In genomic region chr7:116357776-116358670, GRCh38 we compare ENCODE assay signal across 11 cellular contexts.
DNase-seq lines count a peak whose midpoint lies in the region; ATAC-seq and TF ChIP-seq lines count a peak whose summit lies in the region.
"Had no signal": no experiment of that assay in that cellular context is flagged by ENCODE, and none has a peak within 500 bp of the region (broad histone marks: within the 10 kb centered on the region; RNA-seq: fewer than 3 reads in every experiment).

No MANE protein-coding gene starts in this region.

- ATAC-seq in PC-3 = peak; percentile 28
- no peak for ATAC-seq in activated CD8-positive, alpha-beta T cell treated with anti-CD3 and anti-CD28 coated beads for 36 hours
- no peak for ATAC-seq in HG03520 (IDR thresholded peaks at IDR 0.05; ENCODE audit: unreplicated experiment)

- H3K4me1 Mint-ChIP-seq in nephron progenitor cell = peaks cover 50% of the 10 kb centered on the region
- H3K4me1 Mint-ChIP-seq in activated CD8-positive, alpha-beta T cell treated with anti-CD3 and anti-CD28 coated beads for 36 hours (ENCODE audit: low read depth) = no peaks in the 10 kb centered on the region
- H3K4me1 Mint-ChIP-seq: activated B cell treated with CpG ODN at 0.5 μM for 24 hours, B cell had no signal

- no peak overlapping the region for H3K4me3 ChIP-seq in A673 (ENCODE audit: low read depth, low read length, poor library complexity, severe bottlenecking)
- H3K4me3 ChIP-seq in PC-3 (ENCODE audit: low read length) = no peak overlapping the region
- H3K4me3 ChIP-seq: prostate gland had no signal

- H3K9me3 Mint-ChIP-seq in nephron progenitor cell = peaks cover 11% of the 10 kb centered on the region
- H3K9me3 Mint-ChIP-seq in activated CD8-positive, alpha-beta T cell treated with anti-CD3 and anti-CD28 coated beads for 36 hours = no peaks in the 10 kb centered on the region
- H3K9me3 Mint-ChIP-seq: activated B cell treated with CpG ODN at 0.5 μM for 24 hours had no signal

- H2AFZ ChIP-seq in PC-3 (ENCODE audit: low read length) = no peak overlapping the region

- H3K4me3 Mint-ChIP-seq in nephron progenitor cell = no peak overlapping the region
- no peak overlapping the region for H3K4me3 Mint-ChIP-seq in activated CD8-positive, alpha-beta T cell treated with anti-CD3 and anti-CD28 coated beads for 36 hours
- H3K4me3 Mint-ChIP-seq: activated B cell treated with CpG ODN at 0.5 μM for 24 hours, B cell had no signal

- H3K27me3 ChIP-seq in A673 (replicated peaks; ENCODE audit: insufficient read depth, low read depth, low read length, poor library complexity) (no peaks in the 10 kb centered on the region), PC-3 (ENCODE audit: low read length) (no peaks in the 10 kb centered on the region)

- H3K4me2 ChIP-seq in PC-3 (ENCODE audit: low read length) = no peak overlapping the region

- H3K4me1 ChIP-seq in A673 (ENCODE audit: insufficient read depth, low read length, poor library complexity, severe bottlenecking) (peaks cover 53% of the 10 kb centered on the region), PC-3 (ENCODE audit: insufficient read depth, low read length) (peaks cover 51% of the 10 kb centered on the region)
- H3K4me1 ChIP-seq: prostate gland had no signal

- DNase-seq in A673 (ENCODE audit: low spot score) (no peak), PC-3 (peak; percentile 72), epithelial cell of prostate (ENCODE audit: low read depth, low spot score) (no peak), nephron progenitor cell (peak; percentile 18), HT-29 (ENCODE audit: low spot score) (no peak), GDM1 (lab: John Stamatoyannopoulos, UW) (no peak)
- DNase-seq in activated CD8-positive, alpha-beta T cell treated with anti-CD3 and anti-CD28 coated beads for 36 hours = no peak
- DNase-seq: activated B cell treated with CpG ODN at 0.5 μM for 24 hours had no signal

- intact Hi-C loops in A673 (cut with micrococcal nuclease; ENCODE audit: unreplicated experiment) (no loop called here), PC-3 (cut with micrococcal nuclease) (loop anchor here (5.0 kb wide), 1 partner anchor 64 kb away; no protein-coding TSS in a partner anchor)
- intact Hi-C loops in activated CD8-positive, alpha-beta T cell treated with anti-CD3 and anti-CD28 coated beads for 36 hours (cut with micrococcal nuclease) = no loop called here

- BruUV-seq in A673 (replicated peaks; lab: Mats Ljungman, UMichigan) (no TSS peak), PC-3 (replicated peaks; lab: Mats Ljungman, UMichigan) (no TSS peak)

- TF ChIP-seq CTCF in A673 (conservative IDR thresholded peaks at IDR 0.05; ENCODE audit: low read depth, low read length) = no peak
- TF ChIP-seq CTCF in PC-3 (conservative IDR thresholded peaks at IDR 0.05; ENCODE audit: low read depth, low read length) = no peak
- no peak for TF ChIP-seq CTCF in nephron progenitor cell (IDR thresholded peaks at IDR 0.05)
- no peak for TF ChIP-seq CTCF in activated CD8-positive, alpha-beta T cell treated with anti-CD3 and anti-CD28 coated beads for 36 hours (IDR thresholded peaks at IDR 0.05)

- peak overlapping the region; percentile 23; the same call in 1 of the 2 replicates for H3K9ac ChIP-seq in PC-3 (ENCODE audit: low read length)

- H3K9me3 ChIP-seq in A673 (ENCODE audit: low read depth, low read length, poor library complexity, severe bottlenecking) (peaks cover 12% of the 10 kb centered on the region), PC-3 (ENCODE audit: low read length) (no peaks in the 10 kb centered on the region)
- H3K9me3 ChIP-seq: prostate gland had no signal

- peak overlapping the region; percentile 46 for H3K27ac Mint-ChIP-seq in nephron progenitor cell
- H3K27ac Mint-ChIP-seq in activated CD8-positive, alpha-beta T cell treated with anti-CD3 and anti-CD28 coated beads for 36 hours = no peak overlapping the region
- H3K27ac Mint-ChIP-seq: activated B cell treated with CpG ODN at 0.5 μM for 24 hours, B cell had no signal

- peaks cover 7% of the 10 kb centered on the region for H3F3A ChIP-seq in PC-3 (ENCODE audit: low read length, unreplicated experiment)

- no peaks in the 10 kb centered on the region for H4K20me1 ChIP-seq in PC-3 (ENCODE audit: low read length)

- CTCF ChIA-PET in A673 (lab: Charles Lee) (no interaction called here), PC-3 (lab: Charles Lee) (no interaction called here)
- CTCF ChIA-PET in activated CD8-positive, alpha-beta T cell treated with anti-CD3 and anti-CD28 coated beads for 36 hours (lab: Charles Lee) = interaction anchor here (0.8 kb wide), 1 partner anchor 70 kb away, joined by 3 read pairs; no protein-coding TSS in a partner anchor

- H3K9me2 ChIP-seq in PC-3 (replicated peaks; ENCODE audit: low read length) = no peaks in the 10 kb centered on the region

- peaks cover 5% of the 10 kb centered on the region for H3K27me3 Mint-ChIP-seq in nephron progenitor cell (ENCODE audit: low read depth, poor library complexity)
- peaks cover 5% of the 10 kb centered on the region for H3K27me3 Mint-ChIP-seq in activated CD8-positive, alpha-beta T cell treated with anti-CD3 and anti-CD28 coated beads for 36 hours

- no peaks in the 10 kb centered on the region for H3K79me2 ChIP-seq in PC-3 (ENCODE audit: low read length)

- H3K27ac ChIP-seq in A673 (ENCODE audit: low read depth, low read length, poor library complexity, severe bottlenecking) (peak overlapping the region; percentile 86), PC-3 (ENCODE audit: low read length) (peak overlapping the region; percentile 91), epithelial cell of prostate (peak overlapping the region; percentile 85)
- H3K27ac ChIP-seq: prostate gland had no signal

- POLR2A ChIA-PET in A673 (lab: Charles Lee; ENCODE audit: low non-redundant PET) = no interaction called here
- POLR2A ChIA-PET in PC-3 (lab: Charles Lee; ENCODE audit: unreplicated experiment) = interaction anchor here (0.6 kb wide), 1 partner anchor 9 kb away, joined by 3 read pairs; no protein-coding TSS in a partner anchor
- POLR2A ChIA-PET in activated CD8-positive, alpha-beta T cell treated with anti-CD3 and anti-CD28 coated beads for 36 hours (lab: Charles Lee) = no interaction called here

- H3K36me3 ChIP-seq in A673 (ENCODE audit: insufficient read depth, low read length, poor library complexity, severe bottlenecking) (no peaks in the 10 kb centered on the region), PC-3 (ENCODE audit: low read depth, low read length) (no peaks in the 10 kb centered on the region)
- H3K36me3 ChIP-seq: prostate gland had no signal

- no peaks in the 10 kb centered on the region for H3K36me3 Mint-ChIP-seq in nephron progenitor cell (ENCODE audit: low read depth)
- H3K36me3 Mint-ChIP-seq in activated CD8-positive, alpha-beta T cell treated with anti-CD3 and anti-CD28 coated beads for 36 hours (ENCODE audit: low read depth) = no peaks in the 10 kb centered on the region

Comparison
In these comparisons a context has a peak if more than half of its experiments do, and no peak if none do; other contexts are left out.
1. DNase-seq: peak in PC-3 (single experiment) and nephron progenitor cell (single experiment); none in A673 (single experiment), epithelial cell of prostate (single experiment), activated CD8-positive, alpha-beta T cell treated with anti-CD3 and anti-CD28 coated beads for 36 hours (single experiment), HT-29 (single experiment) and GDM1 (single experiment).
2. Peak in every context shown above with its lines, with median percentiles within 50 percentile points of each other: H3K27ac ChIP-seq.